8 cellular contexts compared by ENCODE assay signal in genomic region chr15:52045795-52046298, GRCh38. TPM values are rescaled to one million over a fixed set of nuclear protein-coding genes. Genes with fewer than 3 reads are reported as not detected.
A peak's percentile ranks its signal among the peaks of the same experiment; 100 is the strongest.
DNase-seq lines count a peak whose midpoint lies in the region; ATAC-seq and TF ChIP-seq lines count a peak whose summit lies in the region.
"Not testable (repeated sequence)": the region's sequence is repeated elsewhere in the genome, so short reads cannot be mapped to it uniquely, and the experiment has no call there.

No MANE protein-coding gene starts in this region.

- H3K27me3 Mint-ChIP-seq in WTC11 (ENCODE audit: low read depth); activated T-helper 1 cell treated with anti-CD3 and anti-CD28 coated beads, Interleukin-12 subunit alpha, Interleukin-12 subunit beta, Interleukin-2, Interleukin-4 antibody, amounts not matched to agents 30 ng/mL and 10 ng/mL and 1 ng/mL, durations not matched to agents 14 hours and 24 hours and 36 hours (ENCODE audit: insufficient read depth); central memory CD8-positive, alpha-beta T cell; immature natural killer cell (ENCODE audit: low read depth in 3 of 3): not testable (repeated sequence)

- CTCF ChIA-PET in WTC11 (lab: Charles Lee), result interaction anchor here (0.6 to 1.6 kb wide), 5 partner anchors 16 to 74 kb away, joined by 3 to 5 read pairs (median 3); partner anchors contain the start of gene LEO1

- not testable (repeated sequence) for H3K9me3 Mint-ChIP-seq in WTC11; activated T-helper 1 cell treated with anti-CD3 and anti-CD28 coated beads, Interleukin-12 subunit alpha, Interleukin-12 subunit beta, Interleukin-2, Interleukin-4 antibody, amounts not matched to agents 30 ng/mL and 10 ng/mL and 1 ng/mL, durations not matched to agents 14 hours and 24 hours and 36 hours; central memory CD8-positive, alpha-beta T cell; immature natural killer cell; stimulated activated effector memory CD8-positive, alpha-beta T cell treated with anti-CD3 and anti-CD28 coated beads, Interleukin-12 subunit alpha, Interleukin-12 subunit beta, amount 100 ng/mL, for 72 hours

- TF ChIP-seq CTCF in WTC11 (IDR thresholded peaks at IDR 0.05), result not testable (repeated sequence)

- peaks cover 38% of the 10 kb centered on the region for H3K4me1 Mint-ChIP-seq in WTC11
- H3K4me1 Mint-ChIP-seq in activated T-helper 1 cell treated with anti-CD3 and anti-CD28 coated beads, Interleukin-12 subunit alpha, Interleukin-12 subunit beta, Interleukin-2, Interleukin-4 antibody, amounts not matched to agents 30 ng/mL and 10 ng/mL and 1 ng/mL, durations not matched to agents 14 hours and 24 hours and 36 hours (ENCODE audit: low read depth), result peaks cover 43% of the 10 kb centered on the region
- H3K4me1 Mint-ChIP-seq in central memory CD8-positive, alpha-beta T cell, result peaks cover 44% of the 10 kb centered on the region
- H3K4me1 Mint-ChIP-seq in immature natural killer cell, result peaks cover 23 to 42% of the 10 kb centered on the region in 2 donors
- H3K4me1 Mint-ChIP-seq in stimulated activated effector memory CD8-positive, alpha-beta T cell treated with anti-CD3 and anti-CD28 coated beads, Interleukin-12 subunit alpha, Interleukin-12 subunit beta, amount 100 ng/mL, for 72 hours, result peaks cover 26% of the 10 kb centered on the region

- POLR2A ChIA-PET in WTC11 (lab: Charles Lee), result not testable (repeated sequence)

- not testable (repeated sequence) for H3K4me3 Mint-ChIP-seq in WTC11
- H3K4me3 Mint-ChIP-seq in activated T-helper 1 cell treated with anti-CD3 and anti-CD28 coated beads, Interleukin-12 subunit alpha, Interleukin-12 subunit beta, Interleukin-2, Interleukin-4 antibody, amounts not matched to agents 30 ng/mL and 10 ng/mL and 1 ng/mL, durations not matched to agents 14 hours and 24 hours and 36 hours, result peak overlapping the region; percentile 45
- H3K4me3 Mint-ChIP-seq in central memory CD8-positive, alpha-beta T cell, result peak overlapping the region; percentile 61
- peak overlapping the region; percentile 66 to 85 (median 79) for H3K4me3 Mint-ChIP-seq in immature natural killer cell
- H3K4me3 Mint-ChIP-seq in stimulated activated effector memory CD8-positive, alpha-beta T cell treated with anti-CD3 and anti-CD28 coated beads, Interleukin-12 subunit alpha, Interleukin-12 subunit beta, amount 100 ng/mL, for 72 hours, result peak overlapping the region; percentile 49

- intact Hi-C loops in activated T-helper 1 cell treated with anti-CD3 and anti-CD28 coated beads, Interleukin-12 subunit alpha, Interleukin-12 subunit beta, Interleukin-2, Interleukin-4 antibody, amounts not matched to agents 30 ng/mL and 10 ng/mL and 1 ng/mL, durations not matched to agents 14 hours and 24 hours and 36 hours (cut with micrococcal nuclease), result loop anchor here (1.0 kb wide), 3 partner anchors 25 to 64 kb away; no protein-coding TSS in a partner anchor

- H3K27ac Mint-ChIP-seq in WTC11 (peak overlapping the region; percentile 53), immature natural killer cell (peak overlapping the region; percentile 65 to 92 (median 84))
- H3K27ac Mint-ChIP-seq in activated T-helper 1 cell treated with anti-CD3 and anti-CD28 coated beads, Interleukin-12 subunit alpha, Interleukin-12 subunit beta, Interleukin-2, Interleukin-4 antibody, amounts not matched to agents 30 ng/mL and 10 ng/mL and 1 ng/mL, durations not matched to agents 14 hours and 24 hours and 36 hours, result peak overlapping the region; percentile 92
- peak overlapping the region; percentile 80 for H3K27ac Mint-ChIP-seq in central memory CD8-positive, alpha-beta T cell (ENCODE audit: low read depth)
- H3K27ac Mint-ChIP-seq in stimulated activated effector memory CD8-positive, alpha-beta T cell treated with anti-CD3 and anti-CD28 coated beads, Interleukin-12 subunit alpha, Interleukin-12 subunit beta, amount 100 ng/mL, for 72 hours, result peak overlapping the region; percentile 86

- ATAC-seq in GM21737 (IDR thresholded peaks at IDR 0.05; ENCODE audit: unreplicated experiment), result peak; percentile 51
- ATAC-seq in WTC11, result not testable (repeated sequence)
- ATAC-seq in central memory CD8-positive, alpha-beta T cell (replicated peaks; ENCODE audit: extremely low read depth, poor library complexity, severe bottlenecking), result peak; percentile 93
- peak; percentile 74 for ATAC-seq in stimulated activated effector memory CD8-positive, alpha-beta T cell treated with anti-CD3 and anti-CD28 coated beads, Interleukin-12 subunit alpha, Interleukin-12 subunit beta, amount 100 ng/mL, for 72 hours

- H3K36me3 Mint-ChIP-seq in WTC11 (peaks cover 27% of the 10 kb centered on the region), immature natural killer cell (peaks cover 0 to 14% (median 10%) of the 10 kb centered on the region in 3 donors)
- H3K36me3 Mint-ChIP-seq in activated T-helper 1 cell treated with anti-CD3 and anti-CD28 coated beads, Interleukin-12 subunit alpha, Interleukin-12 subunit beta, Interleukin-2, Interleukin-4 antibody, amounts not matched to agents 30 ng/mL and 10 ng/mL and 1 ng/mL, durations not matched to agents 14 hours and 24 hours and 36 hours (ENCODE audit: low read depth), result peaks cover 30% of the 10 kb centered on the region
- peaks cover 17% of the 10 kb centered on the region for H3K36me3 Mint-ChIP-seq in central memory CD8-positive, alpha-beta T cell (ENCODE audit: insufficient read depth)
- H3K36me3 Mint-ChIP-seq in stimulated activated effector memory CD8-positive, alpha-beta T cell treated with anti-CD3 and anti-CD28 coated beads, Interleukin-12 subunit alpha, Interleukin-12 subunit beta, amount 100 ng/mL, for 72 hours, result peaks cover 47% of the 10 kb centered on the region

- DNase-seq in CD1c-positive myeloid dendritic cell (ENCODE audit: extremely low spot score), result peak; percentile 28
- DNase-seq in NCI-H2227 (lab: John Stamatoyannopoulos, UW; ENCODE audit: unreplicated experiment), result peak; percentile 34
- not testable (repeated sequence) for DNase-seq in WTC11 (ENCODE audit: low spot score); stimulated activated effector memory CD8-positive, alpha-beta T cell treated with anti-CD3 and anti-CD28 coated beads, Interleukin-12 subunit alpha, Interleukin-12 subunit beta, amount 100 ng/mL, for 72 hours (ENCODE audit: low spot score in 2 of 2)
- DNase-seq in activated T-helper 1 cell treated with anti-CD3 and anti-CD28 coated beads, Interleukin-12 subunit alpha, Interleukin-12 subunit beta, Interleukin-2, Interleukin-4 antibody, amounts not matched to agents 30 ng/mL and 10 ng/mL and 1 ng/mL, durations not matched to agents 14 hours and 24 hours and 36 hours (ENCODE audit: low spot score), result peak; percentile 7
- peak; percentile 18 to 48 for DNase-seq in central memory CD8-positive, alpha-beta T cell (ENCODE audit: low spot score in 2 of 2)
- DNase-seq in immature natural killer cell, result peak; percentile 44 to 58 (median 53)

RNA-seq across cellular contexts. Expression of gene MAPK6, which starts 26.8 kb away (rescaled TPM):
- total RNA-seq in WTC11 (2021), result 82.2 to 95.1 TPM (median 83.2 TPM) in 3 replicates
- total RNA-seq in activated T-helper 1 cell treated with anti-CD3 and anti-CD28 coated beads, Interleukin-12 subunit alpha, Interleukin-12 subunit beta, Interleukin-2, Interleukin-4 antibody, amounts not matched to agents 30 ng/mL and 10 ng/mL and 1 ng/mL, durations not matched to agents 14 hours and 24 hours and 36 hours, result 57.3 and 57.9 TPM in 2 replicates
- polyA plus RNA-seq in immature natural killer cell, result 1 to 10 TPM; 2.4 to 5.1 (median 4.9) TPM
